In genomic region chr15:59199775-59200465, GRCh38 we compare ENCODE assay signal across 12 cellular contexts. TPM values are rescaled to one million over a fixed set of nuclear protein-coding genes. Genes with fewer than 3 reads are reported as not detected.
DNase-seq lines count a peak whose midpoint lies in the region; ATAC-seq, FAIRE-seq and TF ChIP-seq lines count a peak whose summit lies in the region.
"Had no signal": no experiment of that assay in that cellular context is flagged by ENCODE, and none has a peak within 500 bp of the region (broad histone marks: within the 10 kb centered on the region; RNA-seq: fewer than 3 reads in every experiment).

No MANE protein-coding gene starts in this region.

- dilution Hi-C loops in keratinocyte (cut with MboI; ENCODE audit: extremely low pct_ligation_motif_present, low sequenced_read_pairs) = no loop called here

- no peaks in the 10 kb centered on the region for H3K79me2 ChIP-seq in keratinocyte (ENCODE audit: control insufficient read depth, insufficient read depth, low read length)

- no peak overlapping the region for H3K4me3 ChIP-seq in keratinocyte (ENCODE audit: control insufficient read depth in 2 of 3, extremely low read depth in 1 of 3, insufficient read depth in 2 of 3, low read depth in 1 of 3, low read length in 3 of 3)
- H3K4me3 ChIP-seq: dorsolateral prefrontal cortex, skin epidermis had no signal

- no peaks in the 10 kb centered on the region for H3K27me3 ChIP-seq in keratinocyte (ENCODE audit: control insufficient read depth, extremely low read depth, insufficient read depth, low read length)
- H3K27me3 ChIP-seq: dorsolateral prefrontal cortex had no signal

- DNase-seq in A172 (ENCODE audit: low spot score) (peak; percentile 92), HPDE6-E6E7 (ENCODE audit: extremely low spot score) (peak; percentile 40), astrocyte of the hippocampus (ENCODE audit: low read depth, low spot score) (peak; percentile 52), keratinocyte (ENCODE audit: low read depth, low spot score) (peak; percentile 35), NCI-H2171 treated with DMSO at 0.1 percent for 48 hours (lab: John Stamatoyannopoulos, UW) (no peak)
- DNase-seq in activated effector memory CD4-positive, alpha-beta T cell treated with anti-CD3 and anti-CD28 coated beads, Interleukin-2, amount 50 U/mL, for 16 hours = no peak
- DNase-seq in stimulated activated CD4-positive, alpha-beta T cell treated with anti-CD3 and anti-CD28 coated beads, Interleukin-2, amount 100 ng/mL, for 24 hours = no peak
- DNase-seq: dorsolateral prefrontal cortex, NCI-H526 had no signal

- H3K36me3 ChIP-seq in keratinocyte (ENCODE audit: control insufficient read depth in 2 of 2, extremely low read depth in 1 of 2, insufficient read depth in 2 of 2, low read length in 2 of 2) = peaks cover 38 to 50% of the 10 kb centered on the region in 2 experiments

- no peaks in the 10 kb centered on the region for H3K9me3 ChIP-seq in keratinocyte (ENCODE audit: control insufficient read depth, low read depth, low read length)

- no peak overlapping the region for H3K4me2 ChIP-seq in keratinocyte (ENCODE audit: control insufficient read depth, extremely low read depth, insufficient read depth, low read depth, low read length)

- H3K4me1 ChIP-seq in keratinocyte (ENCODE audit: control insufficient read depth, extremely low read depth, insufficient read depth, low read length) = peaks cover 8% of the 10 kb centered on the region

- no peak for FAIRE-seq in keratinocyte (lab: Jason Lieb, UNC)

- peak overlapping the region; percentile 70 for H3K27ac ChIP-seq in keratinocyte (ENCODE audit: control insufficient read depth, insufficient read depth, low read length)
- H3K27ac ChIP-seq: dorsolateral prefrontal cortex had no signal

- peak overlapping the region; percentile 34 for H3K9ac ChIP-seq in keratinocyte (ENCODE audit: control insufficient read depth, extremely low read depth, insufficient read depth, low read length)

- TF ChIP-seq CTCF in keratinocyte (optimal IDR thresholded peaks at IDR 0.05 in 1 of 3, IDR thresholded peaks at IDR 0.05 in 1 of 3, conservative IDR thresholded peaks at IDR 0.05 in 1 of 3; ENCODE audit: extremely low read depth in 1 of 3, insufficient read depth in 2 of 3, low read length in 3 of 3) = no peak

- no peaks in the 10 kb centered on the region for H3K9me1 ChIP-seq in keratinocyte (ENCODE audit: control insufficient read depth, extremely low read depth, insufficient read depth, low read length)

- H4K20me1 ChIP-seq in keratinocyte (ENCODE audit: control insufficient read depth, extremely low read depth, insufficient read depth, low read length) = no peaks in the 10 kb centered on the region

- ATAC-seq in GM21576 (IDR thresholded peaks at IDR 0.05; ENCODE audit: unreplicated experiment) = no peak

- H2AFZ ChIP-seq in keratinocyte (ENCODE audit: control insufficient read depth, low read length) = no peak overlapping the region

RNA-seq across cellular contexts. Expression of gene LDHAL6B, which starts 6.7 kb away (rescaled TPM):
- total RNA-seq in A172 (2014; rRNA removed; shearing (Covaris generic)) = not detected in 2 replicates
- not detected in 3 replicates for polyA plus RNA-seq in keratinocyte
- polyA plus RNA-seq in keratinocyte (2011; ENCODE audit: low read depth) = not detected
- polyA plus RNA-seq in keratinocyte (2011; cell fraction: cytosol; rRNA removed) = not detected in 2 replicates
- polyA plus RNA-seq in keratinocyte (2011; cell fraction: nucleus; rRNA removed) = not detected in 2 replicates
- 0.68 TPM in 1 of 2 replicates, not detected in the other for polyA plus RNA-seq in keratinocyte (2012; ENCODE audit: low replicate concordance)
- polyA minus RNA-seq in keratinocyte = not detected in 3 replicates
- polyA minus RNA-seq in keratinocyte (2011; cell fraction: cytosol; rRNA and poly(A)+ RNA removed) = not detected
- polyA minus RNA-seq in keratinocyte (2011; cell fraction: nucleus; rRNA and poly(A)+ RNA removed) = not detected in 2 replicates
- total RNA-seq: dorsolateral prefrontal cortex had no signal
- polyA plus RNA-seq: AG04450 had no signal

Comparison
In these comparisons a context has a peak if more than half of its experiments do, and no peak if none do; other contexts are left out.
1. DNase-seq: peak in A172 (single experiment), HPDE6-E6E7 (single experiment), astrocyte of the hippocampus (single experiment) and keratinocyte (single experiment); none in activated effector memory CD4-positive, alpha-beta T cell treated with anti-CD3 and anti-CD28 coated beads, Interleukin-2, amount 50 U/mL, for 16 hours (single experiment), NCI-H2171 treated with DMSO at 0.1 percent for 48 hours (single experiment) and stimulated activated CD4-positive, alpha-beta T cell treated with anti-CD3 and anti-CD28 coated beads, Interleukin-2, amount 100 ng/mL, for 24 hours (0 of 2).